Comparison of ENCODE assay signal across 21 cellular contexts in genomic region chr12:41970744-41971143, GRCh38.
A peak's percentile ranks its signal among the peaks of the same experiment; 100 is the strongest.
DNase-seq lines count a peak whose midpoint lies in the region; ATAC-seq, FAIRE-seq and TF ChIP-seq lines count a peak whose summit lies in the region.
"Had no signal": no experiment of that assay in that cellular context is flagged by ENCODE, and none has a peak within 500 bp of the region (broad histone marks: within the 10 kb centered on the region; RNA-seq: fewer than 3 reads in every experiment).

No MANE protein-coding gene starts in this region.

- H3K27ac ChIP-seq in Karpas-422 (ENCODE audit: low read length) = no peak overlapping the region
- H3K27ac ChIP-seq in OCI-LY7 (ENCODE audit: low read depth, low read length, poor library complexity, severe bottlenecking) = no peak overlapping the region
- no peak overlapping the region for H3K27ac ChIP-seq in HepG2 (ENCODE audit: extremely low read length, insufficient read depth, low read length)
- H3K27ac ChIP-seq: C4-2B, HL-60 had no signal

- no peak for TF ChIP-seq RAD21 in HepG2 (CRISPR knock-in tag; IDR thresholded peaks at IDR 0.05)

- no peak overlapping the region for H3K4me3 ChIP-seq in Karpas-422 (ENCODE audit: low read length)
- no peak overlapping the region for H3K4me3 ChIP-seq in OCI-LY7 (ENCODE audit: low read depth, low read length, poor library complexity, severe bottlenecking)
- H3K4me3 ChIP-seq in HepG2 (replicated peaks in 1 of 3; ENCODE audit: insufficient read depth in 1 of 3, low read depth in 2 of 3, low read length in 3 of 3) = no peak overlapping the region
- H3K4me3 ChIP-seq: GM23338 had no signal

- in situ Hi-C loops in HepG2 (cut with HindIII; ENCODE audit: extremely low pct_ligation_motif_present, low pct_unique_long_range_greater_than_20kb) = no loop called here

- DNase-seq in Karpas-422 = no peak
- no peak for DNase-seq in OCI-LY7 (ENCODE audit: low spot score)
- no peak for DNase-seq in HepG2 (ENCODE audit: low spot score)
- DNase-seq in renal cortical epithelial cell (ENCODE audit: low read depth) = peak; percentile 52
- no peak for DNase-seq in NCI-H2196 treated with DMSO at 0.1 percent for 48 hours (lab: John Stamatoyannopoulos, UW; ENCODE audit: unreplicated experiment)
- DNase-seq in C1 segment of cervical spinal cord (lab: John Stamatoyannopoulos, UW) = no peak
- DNase-seq in activated CD8-positive, alpha-beta memory T cell treated with anti-CD3 and anti-CD28 coated beads, Interleukin-2, amount 50 U/mL, for 48 hours = no peak
- DNase-seq: ACHN; BE2C; Caco-2; CD4-positive, alpha-beta T cell; H7; HFFc6; IMR-90 had no signal

- peak overlapping the region; percentile 38; the same call in 1 of the 2 replicates for H2AFZ ChIP-seq in Karpas-422 (ENCODE audit: low read length)
- peak overlapping the region; percentile 62 for H2AFZ ChIP-seq in OCI-LY7 (ENCODE audit: low read length)
- no peak overlapping the region for H2AFZ ChIP-seq in HepG2 (ENCODE audit: low read length)
- H2AFZ ChIP-seq: GM23338 had no signal

- H3K4me2 ChIP-seq in Karpas-422 (ENCODE audit: low read depth, low read length, poor library complexity, severe bottlenecking) (no peak overlapping the region), OCI-LY7 (ENCODE audit: low read length) (no peak overlapping the region), HepG2 (ENCODE audit: low read depth, low read length) (no peak overlapping the region)
- H3K4me2 ChIP-seq: GM23338 had no signal

- H3K79me2 ChIP-seq in Karpas-422 (ENCODE audit: low read length) (no peaks in the 10 kb centered on the region), OCI-LY7 (ENCODE audit: insufficient read depth, low read depth, low read length) (no peaks in the 10 kb centered on the region), HepG2 (ENCODE audit: insufficient read depth, low read length) (no peaks in the 10 kb centered on the region)

- H3K36me3 ChIP-seq in Karpas-422 (ENCODE audit: insufficient read depth, low read length) (no peaks in the 10 kb centered on the region), OCI-LY7 (ENCODE audit: insufficient read depth, low read length) (no peaks in the 10 kb centered on the region), HepG2 (replicated peaks in 1 of 2; ENCODE audit: control insufficient read depth in 1 of 2, insufficient read depth in 2 of 2, low read length in 2 of 2) (no peaks in the 10 kb centered on the region)
- H3K36me3 ChIP-seq: BE2C had no signal

- H3K9ac ChIP-seq in Karpas-422 (ENCODE audit: low read length) (no peak overlapping the region), HepG2 (ENCODE audit: insufficient read depth, low read depth, low read length) (no peak overlapping the region)

- no peak for ATAC-seq in HepG2
- ATAC-seq: GM23338, HCT116 had no signal

- TF ChIP-seq EP300 in HepG2 (IDR thresholded peaks at IDR 0.05; ENCODE audit: low read depth in 2 of 2, low read length in 2 of 2) = no peak
- no peak for TF ChIP-seq EP300 in HepG2 (CRISPR knock-in tag; IDR thresholded peaks at IDR 0.05; ENCODE audit: borderline replicate concordance)

- H3K4me1 ChIP-seq in Karpas-422 (ENCODE audit: low read length) = peaks cover 14% of the 10 kb centered on the region
- no peaks in the 10 kb centered on the region for H3K4me1 ChIP-seq in OCI-LY7 (ENCODE audit: insufficient read depth, low read length, poor library complexity, severe bottlenecking)
- H3K4me1 ChIP-seq in HepG2 (ENCODE audit: insufficient read depth, low read length) = no peaks in the 10 kb centered on the region
- H3K4me1 ChIP-seq: BE2C had no signal

- intact Hi-C loops in OCI-LY7 (cut with micrococcal nuclease; ENCODE audit: unreplicated experiment) (no loop called here), HepG2 (cut with micrococcal nuclease; ENCODE audit: unreplicated experiment) (no loop called here)

- WGBS in HepG2 (ENCODE audit: low lambda C conversion rate) = 33% methylated on average over 2 of the region's 2 CpGs

- CTCF ChIA-PET in OCI-LY7 (lab: Charles Lee; ENCODE audit: unreplicated experiment) = no interaction called here
- CTCF ChIA-PET in HepG2 (lab: Yijun Ruan, JAX; ENCODE audit: low intra/inter-chr PET ratio, low total read pairs) = no interaction called here

- no peak for TF ChIP-seq POLR2A in HepG2 (IDR thresholded peaks at IDR 0.05; ENCODE audit: insufficient read depth in 1 of 2, low read depth in 2 of 2, low read length in 2 of 2)

- H4K20me1 ChIP-seq in Karpas-422 (ENCODE audit: insufficient read depth, low read depth, low read length) (no peaks in the 10 kb centered on the region), OCI-LY7 (ENCODE audit: insufficient read depth, low read length) (no peaks in the 10 kb centered on the region), HepG2 (ENCODE audit: insufficient read depth, low read length) (no peaks in the 10 kb centered on the region)

- no peaks in the 10 kb centered on the region for H3K27me3 ChIP-seq in Karpas-422 (ENCODE audit: low read length)
- H3K27me3 ChIP-seq in HepG2 (ENCODE audit: control insufficient read depth in 1 of 2, insufficient read depth in 2 of 2, low read length in 2 of 2) = no peaks in the 10 kb centered on the region
- H3K27me3 ChIP-seq: BE2C had no signal

- H3K9me2 ChIP-seq in Karpas-422 (replicated peaks; ENCODE audit: insufficient read depth, low read length) (no peaks in the 10 kb centered on the region), OCI-LY7 (ENCODE audit: insufficient read depth, low read length) (no peaks in the 10 kb centered on the region)

- no peak for FAIRE-seq in HepG2 (lab: Jason Lieb, UNC)
- FAIRE-seq: D721Med, GM12891, GM19239 had no signal

- TF ChIP-seq CTCF in OCI-LY7 (conservative IDR thresholded peaks at IDR 0.05; ENCODE audit: low read length) (no peak), HepG2 (CRISPR knock-in tag; IDR thresholded peaks at IDR 0.05) (no peak)

- H3K9me3 ChIP-seq in Karpas-422 (ENCODE audit: low read length) (no peaks in the 10 kb centered on the region), OCI-LY7 (ENCODE audit: low read length) (no peaks in the 10 kb centered on the region), HepG2 (ENCODE audit: low read length) (no peaks in the 10 kb centered on the region)
- H3K9me3 ChIP-seq: BE2C, Caco-2 had no signal

- BruUV-seq in OCI-LY7 (replicated peaks; lab: Mats Ljungman, UMichigan) (no TSS peak), HepG2 (replicated peaks; lab: Mats Ljungman, UMichigan) (no TSS peak)

- POLR2A ChIA-PET in OCI-LY7 (lab: Charles Lee) = no interaction called here
- POLR2A ChIA-PET in HepG2 (lab: Yijun Ruan, JAX) = no interaction called here

TF ChIP-seq in HepG2, 621 proteins besides CTCF, POLR2A, EP300 and RAD21:
- TF ChIP-seq MNT (IDR thresholded peaks at IDR 0.05) (peak; percentile 34; the same call in 1 of the 2 replicates), MLXIP (CRISPR knock-in tag; IDR thresholded peaks at IDR 0.05; ENCODE audit: borderline replicate concordance) (no peak)
